In genomic region chr2:222797308-222797707, GRCh38 we compare ENCODE assay signal across 8 cellular contexts.
DNase-seq lines count a peak whose midpoint lies in the region; ATAC-seq, FAIRE-seq and TF ChIP-seq lines count a peak whose summit lies in the region.

No MANE protein-coding gene starts in this region.

- no peaks in the 10 kb centered on the region for H3K23me2 ChIP-seq in H1 (ENCODE audit: low read depth, low read length)

- no peak overlapping the region for H3K9ac ChIP-seq in H1 (replicated peaks in 1 of 4; ENCODE audit: extremely low read depth in 1 of 4, low read depth in 3 of 4, low read length in 3 of 4)

- H3K36me3 ChIP-seq in breast epithelium (no peaks in the 10 kb centered on the region), H1 (ENCODE audit: control insufficient read depth in 2 of 4, insufficient read depth in 4 of 4, low read length in 3 of 4) (no peaks in the 10 kb centered on the region)

- no peak for FAIRE-seq in H1 (lab: Jason Lieb, UNC)

- H3K4me1 ChIP-seq in breast epithelium (no peaks in the 10 kb centered on the region), H1 (replicated peaks in 1 of 4; ENCODE audit: control insufficient read depth in 3 of 4, insufficient read depth in 4 of 4, low read length in 3 of 4) (peaks cover 0 to 13% (median 1%) of the 10 kb centered on the region in 4 experiments; a peak in 3 of 7 replicates)

- no peak overlapping the region for H3K4ac ChIP-seq in H1 (replicated peaks; ENCODE audit: insufficient read length, low read depth, low read length)

- H3K4me3 Mint-ChIP-seq in MCF 10A (ENCODE audit: unreplicated experiment), result no peak overlapping the region
- no peak overlapping the region for H3K4me3 Mint-ChIP-seq in stimulated activated memory B cell treated with anti-CD40 and anti-IgM and Interleukin-4, amounts not matched to agents 10 μg/mL and 1 μg/mL and 100 μg/mL, for 72 hours

- H3K4me3 ChIP-seq in breast epithelium, result no peak overlapping the region
- no peak overlapping the region for H3K4me3 ChIP-seq in H1 (ENCODE audit: extremely low read depth in 1 of 4, insufficient read depth in 2 of 4, low read depth in 3 of 4, low read length in 4 of 4)
- no peak overlapping the region for H3K4me3 ChIP-seq in retinal pigment epithelial cell (ENCODE audit: low read length)

- H2BK20ac ChIP-seq in H1 (ENCODE audit: low read length), result no peak overlapping the region

- BruUV-seq in MCF 10A (replicated peaks; lab: Mats Ljungman, UMichigan), result no TSS peak

- no peak for ATAC-seq in HG03520 (IDR thresholded peaks at IDR 0.05; ENCODE audit: unreplicated experiment)
- ATAC-seq in stimulated activated memory B cell treated with anti-CD40 and anti-IgM and Interleukin-4, amounts not matched to agents 10 μg/mL and 1 μg/mL and 100 μg/mL, for 72 hours, result no peak
- ATAC-seq in activated CD4-positive, CD25-positive, alpha-beta regulatory T cell treated with anti-CD3 and anti-CD28 coated beads, Interleukin-2, amount 50 U/mL, for 24 hours, result no peak

- H3K9me3 ChIP-seq in breast epithelium (no peaks in the 10 kb centered on the region), H1 (ENCODE audit: insufficient read depth in 2 of 2, low read depth in 1 of 2, low read length in 1 of 2) (no peaks in the 10 kb centered on the region)

- H3K4me2 ChIP-seq in H1 (ENCODE audit: insufficient read depth in 1 of 2, low read depth in 2 of 2, low read length in 2 of 2), result no peak overlapping the region

- H3K27me3 ChIP-seq in breast epithelium (no peaks in the 10 kb centered on the region), H1 (replicated peaks in 1 of 4; ENCODE audit: control insufficient read depth in 3 of 4, extremely low read depth in 1 of 4, insufficient read depth in 3 of 4, low read length in 3 of 4) (no peaks in the 10 kb centered on the region)

- no peak overlapping the region for H3K27ac Mint-ChIP-seq in MCF 10A (ENCODE audit: low read depth, unreplicated experiment)
- no peak overlapping the region for H3K27ac Mint-ChIP-seq in stimulated activated memory B cell treated with anti-CD40 and anti-IgM and Interleukin-4, amounts not matched to agents 10 μg/mL and 1 μg/mL and 100 μg/mL, for 72 hours

- CTCF ChIA-PET in MCF 10A (lab: Yijun Ruan, JAX) (interaction anchor here (0.6 to 4.3 kb wide), 18 partner anchors 8 to 142 kb away, joined by 3 to 41 read pairs (median 6); no protein-coding TSS in a partner anchor), H1 (lab: Charles Lee; ENCODE audit: partially characterized antibody) (interaction anchor here (0.6 to 3.3 kb wide), 29 partner anchors 9 to 966 kb away, joined by 3 to 27 read pairs (median 4); no protein-coding TSS in a partner anchor)

- no peak for TF ChIP-seq POLR2A in breast epithelium (IDR thresholded peaks at IDR 0.05)
- no peak for TF ChIP-seq POLR2A in H1 (IDR thresholded peaks at IDR 0.05; ENCODE audit: control extremely low read depth in 1 of 2, low read depth in 2 of 2, low read length in 2 of 2)

- POLR2A ChIA-PET in MCF 10A (lab: Yijun Ruan, JAX) (interaction anchor here (0.6 to 3.0 kb wide), 10 partner anchors 8 to 105 kb away, joined by 3 to 28 read pairs (median 4); no protein-coding TSS in a partner anchor), H1 (lab: Charles Lee; ENCODE audit: partially characterized antibody) (no interaction called here)

- no peaks in the 10 kb centered on the region for H3K79me2 ChIP-seq in H1 (ENCODE audit: control insufficient read depth in 1 of 2, insufficient read depth in 2 of 2, low read length in 2 of 2)

- no peaks in the 10 kb centered on the region for H3K36me3 Mint-ChIP-seq in MCF 10A (ENCODE audit: insufficient read depth, unreplicated experiment)
- H3K36me3 Mint-ChIP-seq in stimulated activated memory B cell treated with anti-CD40 and anti-IgM and Interleukin-4, amounts not matched to agents 10 μg/mL and 1 μg/mL and 100 μg/mL, for 72 hours, result no peaks in the 10 kb centered on the region

- H3K23ac ChIP-seq in H1 (ENCODE audit: insufficient read length), result no peak overlapping the region

- WGBS in H1 (ENCODE audit: extremely low coverage in 1 of 2, insufficient coverage in 1 of 2, insufficient read length in 1 of 2, insufficient replicate concordance in 2 of 2, low coverage in 1 of 2, low lambda C conversion rate in 2 of 2, missing lambda C conversion rate in 1 of 2), 2 experiments, result 41% methylated on average over 2 of the region's 2 CpGs; no CpG with 5 or more reads in 1 of the 2 experiments

- no peaks in the 10 kb centered on the region for H3K9me3 Mint-ChIP-seq in MCF 10A (ENCODE audit: unreplicated experiment)
- H3K9me3 Mint-ChIP-seq in stimulated activated memory B cell treated with anti-CD40 and anti-IgM and Interleukin-4, amounts not matched to agents 10 μg/mL and 1 μg/mL and 100 μg/mL, for 72 hours, result no peaks in the 10 kb centered on the region

- no peaks in the 10 kb centered on the region for H4K20me1 ChIP-seq in H1 (replicated peaks in 1 of 2; ENCODE audit: control insufficient read depth in 1 of 2, insufficient read depth in 2 of 2, low read length in 2 of 2)

- TF ChIP-seq CTCF in MCF 10A (IDR thresholded peaks at IDR 0.05; ENCODE audit: unreplicated experiment), result peak; percentile 46
- TF ChIP-seq CTCF in breast epithelium (IDR thresholded peaks at IDR 0.05), result peak in 1 of 3 donors; percentile 32
- peak in 2 of 3 experiments; percentile 22 to 53; a peak in 2 of 4 replicates for TF ChIP-seq CTCF in H1 (IDR thresholded peaks at IDR 0.05; ENCODE audit: control extremely low read depth in 1 of 3, insufficient read depth in 1 of 3, low read depth in 1 of 3, low read length in 3 of 3)
- peak; percentile 62 for TF ChIP-seq CTCF in retinal pigment epithelial cell (conservative IDR thresholded peaks at IDR 0.05; ENCODE audit: low read depth, low read length)

- H3K56ac ChIP-seq in H1 (replicated peaks; ENCODE audit: insufficient read length, low read depth, low read length), result no peak overlapping the region

- no peak overlapping the region for H2AFZ ChIP-seq in H1 (ENCODE audit: low read length)

- intact Hi-C loops in MCF 10A (cut with micrococcal nuclease) (loop anchor here (1.0 to 5.0 kb wide), 3 partner anchors 65 to 106 kb away; no protein-coding TSS in a partner anchor), breast epithelium (cut with DNase I; ENCODE audit: low total_unique reads) (no loop called here)

- H4K91ac ChIP-seq in H1 (replicated peaks; ENCODE audit: insufficient read length, low read length), result no peak overlapping the region

- H2BK15ac ChIP-seq in H1 (ENCODE audit: low read length), result no peak overlapping the region

- H2AK5ac ChIP-seq in H1 (ENCODE audit: low read depth, low read length), result no peak overlapping the region

- H3K27ac ChIP-seq in breast epithelium (peak overlapping the region in 1 of 2 donors; percentile 0), H1 (ENCODE audit: low read depth, low read length) (no peak overlapping the region)

- H3K18ac ChIP-seq in H1 (ENCODE audit: extremely low read depth, low read length), result no peak overlapping the region

- TF ChIP-seq RAD21 in H1 (IDR thresholded peaks at IDR 0.05 in 1 of 2, conservative IDR thresholded peaks at IDR 0.05 in 1 of 2; ENCODE audit: low read depth in 2 of 2, low read length in 2 of 2), result peak; percentile 40 to 41

- no peaks in the 10 kb centered on the region for H3K27me3 Mint-ChIP-seq in MCF 10A (ENCODE audit: insufficient read depth, unreplicated experiment)
- no peaks in the 10 kb centered on the region for H3K27me3 Mint-ChIP-seq in stimulated activated memory B cell treated with anti-CD40 and anti-IgM and Interleukin-4, amounts not matched to agents 10 μg/mL and 1 μg/mL and 100 μg/mL, for 72 hours

- peaks cover 18% of the 10 kb centered on the region for H3K4me1 Mint-ChIP-seq in MCF 10A (ENCODE audit: insufficient read depth, unreplicated experiment)
- H3K4me1 Mint-ChIP-seq in stimulated activated memory B cell treated with anti-CD40 and anti-IgM and Interleukin-4, amounts not matched to agents 10 μg/mL and 1 μg/mL and 100 μg/mL, for 72 hours, result no peaks in the 10 kb centered on the region

- no peaks in the 10 kb centered on the region for H3K79me1 ChIP-seq in H1 (ENCODE audit: low read depth, low read length)

- no peak for TF ChIP-seq EP300 in H1 (IDR thresholded peaks at IDR 0.05; ENCODE audit: borderline replicate concordance in 1 of 2, low read depth in 2 of 2, low read length in 2 of 2)

- no peak overlapping the region for H2BK5ac ChIP-seq in H1 (ENCODE audit: low read depth, low read length)

- no peak overlapping the region for H2BK120ac ChIP-seq in H1 (replicated peaks; ENCODE audit: low read depth, low read length)

- H3K14ac ChIP-seq in H1 (ENCODE audit: insufficient read length), result no peak overlapping the region

- DNase-seq in MCF 10A (ENCODE audit: unreplicated experiment) (peak; percentile 53), breast epithelium (ENCODE audit: low spot score in 2 of 2) (no peak), NCI-H748 (lab: John Stamatoyannopoulos, UW; ENCODE audit: unreplicated experiment) (peak; percentile 50), H1 (ENCODE audit: low read depth in 1 of 2, low spot score in 2 of 2) (no peak), retinal pigment epithelial cell (ENCODE audit: low read depth) (peak; percentile 28)

- no peak overlapping the region for H4K5ac ChIP-seq in H1 (ENCODE audit: insufficient read length, low read depth, low read length)

- H4K8ac ChIP-seq in H1 (ENCODE audit: extremely low read depth, insufficient read depth, low read length), result no peak overlapping the region

- no peak overlapping the region for H2BK12ac ChIP-seq in H1 (ENCODE audit: low read depth, low read length)

TF ChIP-seq in H1, 55 proteins besides CTCF, POLR2A, EP300 and RAD21 (continues in another document):
- no peak for TF ChIP-seq BRCA1 (IDR thresholded peaks at IDR 0.05; ENCODE audit: low read depth, low read length)
- no peak for TF ChIP-seq YY1 (IDR thresholded peaks at IDR 0.05; ENCODE audit: low read depth, low read length)
- no peak for TF ChIP-seq SP1 (IDR thresholded peaks at IDR 0.05; ENCODE audit: low read depth, low read length)
- TF ChIP-seq CREB1 (IDR thresholded peaks at IDR 0.05), result no peak
- no peak for TF ChIP-seq SUZ12 (IDR thresholded peaks at IDR 0.05; ENCODE audit: low read length)
- TF ChIP-seq CBX8 (IDR thresholded peaks at IDR 0.05; ENCODE audit: borderline replicate concordance, low read depth, low read length), result no peak
- no peak for TF ChIP-seq SRF (IDR thresholded peaks at IDR 0.05; ENCODE audit: low read depth, low read length)
- no peak for TF ChIP-seq TAF1 (IDR thresholded peaks at IDR 0.05; ENCODE audit: low read depth, low read length)
- no peak for TF ChIP-seq KDM4A (IDR thresholded peaks at IDR 0.05; ENCODE audit: low read depth, low read length, severe bottlenecking)
- no peak for TF ChIP-seq CHD1 (IDR thresholded peaks at IDR 0.05; ENCODE audit: low read depth, low read length)
- no peak for TF ChIP-seq JUN (IDR thresholded peaks at IDR 0.05; ENCODE audit: low read depth, low read length)
- no peak for TF ChIP-seq USF2 (IDR thresholded peaks at IDR 0.05; ENCODE audit: low read length)

Comparison
In these comparisons a context has a peak if more than half of its experiments do, and no peak if none do; other contexts are left out.
1. DNase-seq: peak in MCF 10A (single experiment), NCI-H748 (single experiment) and retinal pigment epithelial cell (single experiment); none in breast epithelium (0 of 2) and H1 (0 of 2).